ENCODE assay signal across 1 cellular context in the genomic region with DNA sequence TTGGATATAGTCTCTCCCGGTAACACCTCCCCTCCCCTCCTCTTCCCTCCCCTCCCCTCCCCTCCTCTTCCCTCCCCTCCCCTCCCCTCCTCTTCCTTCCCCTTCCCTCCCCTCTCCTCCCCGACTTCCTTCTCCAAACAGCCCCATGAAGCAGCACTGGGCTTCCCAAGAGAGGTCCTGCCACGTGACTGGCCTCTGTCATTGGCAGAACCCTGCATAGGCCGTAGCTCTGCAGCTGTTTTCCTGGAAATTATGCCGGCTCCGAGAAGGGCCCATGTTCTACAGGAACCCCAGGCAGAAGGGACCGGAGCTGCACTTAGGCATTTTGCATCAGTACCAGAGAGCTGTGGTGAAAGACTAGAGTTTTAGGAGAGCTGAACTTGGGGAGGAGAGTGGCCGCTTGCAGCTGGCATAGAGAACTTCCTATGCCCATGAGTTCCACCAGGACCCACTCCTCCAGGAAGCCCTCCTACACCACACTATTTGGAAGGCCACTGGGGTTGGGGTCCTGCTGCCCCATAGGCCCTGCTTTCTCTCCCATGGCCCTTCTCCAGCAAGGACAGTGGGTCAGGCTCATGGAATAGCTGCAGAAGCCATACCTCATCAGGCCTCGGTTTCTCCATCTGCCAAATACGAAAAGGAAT.
TF ChIP-seq lines count a peak whose summit lies in the region.

No MANE protein-coding gene starts in this region.

TF ChIP-seq in HepG2, 621 proteins besides CTCF, POLR2A, EP300 and RAD21:
- TF ChIP-seq ZFP90 (CRISPR knock-in tag; IDR thresholded peaks at IDR 0.05; ENCODE audit: borderline replicate concordance) (no peak), ETV6 (CRISPR knock-in tag; conservative IDR thresholded peaks at IDR 0.05) (no peak), ZNF557 (CRISPR knock-in tag; IDR thresholded peaks at IDR 0.05) (no peak), SOX5 (CRISPR knock-in tag; IDR thresholded peaks at IDR 0.05; ENCODE audit: borderline replicate concordance) (no peak), ZC3H13 (CRISPR knock-in tag; IDR thresholded peaks at IDR 0.05) (no peak), PPARG (CRISPR knock-in tag; conservative IDR thresholded peaks at IDR 0.05) (no peak), PCBP1 (IDR thresholded peaks at IDR 0.05; ENCODE audit: borderline replicate concordance, low read depth, low read length) (0 out of 2 replicates have a peak, but pooled peaks have one; percentile 66), HNRNPK (IDR thresholded peaks at IDR 0.05; ENCODE audit: low read depth, low read length, poor library complexity, severe bottlenecking) (peak; percentile 87), SAP130 (CRISPR knock-in tag; IDR thresholded peaks at IDR 0.05; ENCODE audit: low read depth) (0 out of 2 replicates have a peak, but pooled peaks have one; percentile 34), BHLHE40 (IDR thresholded peaks at IDR 0.05; ENCODE audit: low read length) (no peak), CBFB (CRISPR knock-in tag; IDR thresholded peaks at IDR 0.05) (no peak), ZFP1 (CRISPR knock-in tag; IDR thresholded peaks at IDR 0.05) (no peak), ZFP62 (CRISPR knock-in tag; IDR thresholded peaks at IDR 0.05) (no peak), RCOR2 (CRISPR knock-in tag; IDR thresholded peaks at IDR 0.05) (no peak), ZIK1 (CRISPR knock-in tag; IDR thresholded peaks at IDR 0.05; ENCODE audit: borderline replicate concordance, low read depth) (no peak), ZNF598 (CRISPR knock-in tag; IDR thresholded peaks at IDR 0.05; ENCODE audit: borderline replicate concordance) (no peak), ELF3 (CRISPR knock-in tag; IDR thresholded peaks at IDR 0.05) (no peak), RORA (CRISPR knock-in tag; IDR thresholded peaks at IDR 0.05) (no peak), HOXD1 (CRISPR knock-in tag; IDR thresholded peaks at IDR 0.05) (no peak), MED13 (CRISPR knock-in tag; IDR thresholded peaks at IDR 0.05) (no peak), CCAR2 (optimal IDR thresholded peaks at IDR 0.05; ENCODE audit: low read depth, low read length) (no peak), ELF1 (CRISPR knock-in tag; IDR thresholded peaks at IDR 0.05) (no peak), PCBP2 (optimal IDR thresholded peaks at IDR 0.05; ENCODE audit: low read depth, low read length, poor library complexity, severe bottlenecking) (peak; percentile 51), NKX3-1 (CRISPR knock-in tag; IDR thresholded peaks at IDR 0.05) (no peak)
- TF ChIP-seq, protein P1, sequence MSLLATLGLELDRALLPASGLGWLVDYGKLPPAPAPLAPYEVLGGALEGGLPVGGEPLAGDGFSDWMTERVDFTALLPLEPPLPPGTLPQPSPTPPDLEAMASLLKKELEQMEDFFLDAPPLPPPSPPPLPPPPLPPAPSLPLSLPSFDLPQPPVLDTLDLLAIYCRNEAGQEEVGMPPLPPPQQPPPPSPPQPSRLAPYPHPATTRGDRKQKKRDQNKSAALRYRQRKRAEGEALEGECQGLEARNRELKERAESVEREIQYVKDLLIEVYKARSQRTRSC (CRISPR knock-in tag; IDR thresholded peaks at IDR 0.05; ENCODE audit: low read depth): no peak
- TF ChIP-seq, protein P2, sequence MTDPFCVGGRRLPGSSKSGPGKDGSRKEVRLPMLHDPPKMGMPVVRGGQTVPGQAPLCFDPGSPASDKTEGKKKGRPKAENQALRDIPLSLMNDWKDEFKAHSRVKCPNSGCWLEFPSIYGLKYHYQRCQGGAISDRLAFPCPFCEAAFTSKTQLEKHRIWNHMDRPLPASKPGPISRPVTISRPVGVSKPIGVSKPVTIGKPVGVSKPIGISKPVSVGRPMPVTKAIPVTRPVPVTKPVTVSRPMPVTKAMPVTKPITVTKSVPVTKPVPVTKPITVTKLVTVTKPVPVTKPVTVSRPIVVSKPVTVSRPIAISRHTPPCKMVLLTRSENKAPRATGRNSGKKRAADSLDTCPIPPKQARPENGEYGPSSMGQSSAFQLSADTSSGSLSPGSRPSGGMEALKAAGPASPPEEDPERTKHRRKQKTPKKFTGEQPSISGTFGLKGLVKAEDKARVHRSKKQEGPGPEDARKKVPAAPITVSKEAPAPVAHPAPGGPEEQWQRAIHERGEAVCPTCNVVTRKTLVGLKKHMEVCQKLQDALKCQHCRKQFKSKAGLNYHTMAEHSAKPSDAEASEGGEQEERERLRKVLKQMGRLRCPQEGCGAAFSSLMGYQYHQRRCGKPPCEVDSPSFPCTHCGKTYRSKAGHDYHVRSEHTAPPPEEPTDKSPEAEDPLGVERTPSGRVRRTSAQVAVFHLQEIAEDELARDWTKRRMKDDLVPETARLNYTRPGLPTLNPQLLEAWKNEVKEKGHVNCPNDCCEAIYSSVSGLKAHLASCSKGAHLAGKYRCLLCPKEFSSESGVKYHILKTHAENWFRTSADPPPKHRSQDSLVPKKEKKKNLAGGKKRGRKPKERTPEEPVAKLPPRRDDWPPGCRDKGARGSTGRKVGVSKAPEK (CRISPR knock-in tag; IDR thresholded peaks at IDR 0.05; ENCODE audit: borderline replicate concordance): no peak
- TF ChIP-seq, protein P3, sequence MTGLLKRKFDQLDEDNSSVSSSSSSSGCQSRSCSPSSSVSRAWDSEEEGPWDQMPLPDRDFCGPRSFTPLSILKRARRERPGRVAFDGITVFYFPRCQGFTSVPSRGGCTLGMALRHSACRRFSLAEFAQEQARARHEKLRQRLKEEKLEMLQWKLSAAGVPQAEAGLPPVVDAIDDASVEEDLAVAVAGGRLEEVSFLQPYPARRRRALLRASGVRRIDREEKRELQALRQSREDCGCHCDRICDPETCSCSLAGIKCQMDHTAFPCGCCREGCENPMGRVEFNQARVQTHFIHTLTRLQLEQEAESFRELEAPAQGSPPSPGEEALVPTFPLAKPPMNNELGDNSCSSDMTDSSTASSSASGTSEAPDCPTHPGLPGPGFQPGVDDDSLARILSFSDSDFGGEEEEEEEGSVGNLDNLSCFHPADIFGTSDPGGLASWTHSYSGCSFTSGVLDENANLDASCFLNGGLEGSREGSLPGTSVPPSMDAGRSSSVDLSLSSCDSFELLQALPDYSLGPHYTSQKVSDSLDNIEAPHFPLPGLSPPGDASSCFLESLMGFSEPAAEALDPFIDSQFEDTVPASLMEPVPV (CRISPR knock-in tag; IDR thresholded peaks at IDR 0.05): no peak
- TF ChIP-seq, protein P4, sequence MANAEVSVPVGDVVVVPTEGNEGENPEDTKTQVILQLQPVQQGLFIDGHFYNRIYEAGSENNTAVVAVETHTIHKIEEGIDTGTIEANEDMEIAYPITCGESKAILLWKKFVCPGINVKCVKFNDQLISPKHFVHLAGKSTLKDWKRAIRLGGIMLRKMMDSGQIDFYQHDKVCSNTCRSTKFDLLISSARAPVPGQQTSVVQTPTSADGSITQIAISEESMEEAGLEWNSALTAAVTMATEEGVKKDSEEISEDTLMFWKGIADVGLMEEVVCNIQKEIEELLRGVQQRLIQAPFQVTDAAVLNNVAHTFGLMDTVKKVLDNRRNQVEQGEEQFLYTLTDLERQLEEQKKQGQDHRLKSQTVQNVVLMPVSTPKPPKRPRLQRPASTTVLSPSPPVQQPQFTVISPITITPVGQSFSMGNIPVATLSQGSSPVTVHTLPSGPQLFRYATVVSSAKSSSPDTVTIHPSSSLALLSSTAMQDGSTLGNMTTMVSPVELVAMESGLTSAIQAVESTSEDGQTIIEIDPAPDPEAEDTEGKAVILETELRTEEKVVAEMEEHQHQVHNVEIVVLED (CRISPR knock-in tag; IDR thresholded peaks at IDR 0.05; ENCODE audit: borderline replicate concordance): no peak
